ENCODE assay signal across 11 cellular contexts in genomic region chr1:188937965-188938551, GRCh38.
DNase-seq lines count a peak whose midpoint lies in the region; ATAC-seq, FAIRE-seq and TF ChIP-seq lines count a peak whose summit lies in the region.
"Had no signal": no experiment of that assay in that cellular context is flagged by ENCODE, and none has a peak within 500 bp of the region (broad histone marks: within the 10 kb centered on the region; RNA-seq: fewer than 3 reads in every experiment).

No MANE protein-coding gene starts in this region.

- H3K36me3 ChIP-seq in Panc1 (ENCODE audit: control insufficient read depth, insufficient read depth, low read length) (no peaks in the 10 kb centered on the region), endothelial cell of umbilical vein (ENCODE audit: control insufficient read depth in 2 of 2, extremely low read depth in 1 of 2, insufficient read depth in 2 of 2, low read length in 2 of 2) (no peaks in the 10 kb centered on the region)

- intact Hi-C loops in Panc1 (cut with micrococcal nuclease; ENCODE audit: unreplicated experiment), result no loop called here
- intact Hi-C loops in endothelial cell of umbilical vein (cut with micrococcal nuclease), result loop anchor here (1.0 to 10.0 kb wide), 4 partner anchors 453 to 1887 kb away; no protein-coding TSS in a partner anchor

- H3K27ac ChIP-seq in Panc1 (ENCODE audit: low read length) (no peak overlapping the region), endothelial cell of umbilical vein (ENCODE audit: insufficient read depth, low read depth, low read length) (peak overlapping the region; percentile 23)

- peak overlapping the region; percentile 91 for H2AFZ ChIP-seq in endothelial cell of umbilical vein (ENCODE audit: low read depth, low read length)

- CTCF ChIA-PET in Panc1 (lab: Charles Lee) (no interaction called here), endothelial cell of umbilical vein (lab: Charles Lee) (interaction anchor here (0.7 to 2.7 kb wide), 6 partner anchors 13 to 1887 kb away, joined by 3 to 14 read pairs (median 4); no protein-coding TSS in a partner anchor)

- dilution Hi-C loops in endothelial cell of umbilical vein (cut with MboI; ENCODE audit: extremely low pct_ligation_motif_present, low sequenced_read_pairs), result no loop called here

- ATAC-seq in Panc1 (no peak), HG03342 (IDR thresholded peaks at IDR 0.05; ENCODE audit: unreplicated experiment) (no peak), GM19324 (IDR thresholded peaks at IDR 0.05; ENCODE audit: low FRiP score, unreplicated experiment) (no peak), GM19452 (IDR thresholded peaks at IDR 0.05; ENCODE audit: unreplicated experiment) (no peak)
- ATAC-seq in activated naive CD4-positive, alpha-beta T cell treated with anti-CD3 and anti-CD28 coated beads, Interleukin-2, amount 50 U/mL, for 72 hours, result no peak
- ATAC-seq: natural killer cell treated with Interleukin-12 subunit alpha and Interleukin-12 subunit beta and Interleukin-15 and Interleukin-18, amount 100 ng/mL, for 72 hours had no signal

- BruUV-seq in Panc1 (replicated peaks; lab: Mats Ljungman, UMichigan) (no TSS peak), endothelial cell of umbilical vein (replicated peaks; lab: Mats Ljungman, UMichigan) (no TSS peak)

- no peaks in the 10 kb centered on the region for H3K36me3 Mint-ChIP-seq in activated naive CD4-positive, alpha-beta T cell treated with anti-CD3 and anti-CD28 coated beads, Interleukin-2, amount 50 U/mL, for 72 hours
- H3K36me3 Mint-ChIP-seq: natural killer cell treated with Interleukin-12 subunit alpha and Interleukin-12 subunit beta and Interleukin-15 and Interleukin-18, amount 100 ng/mL, for 72 hours had no signal

- H3K4me1 ChIP-seq in Panc1 (ENCODE audit: control insufficient read depth, insufficient read depth, low read length) (no peaks in the 10 kb centered on the region), endothelial cell of umbilical vein (ENCODE audit: control insufficient read depth, extremely low read depth, insufficient read depth, low read length) (no peaks in the 10 kb centered on the region)

- DNase-seq in A172 (ENCODE audit: low spot score) (peak; percentile 43), ELR (ENCODE audit: low read depth) (peak; percentile 46), Panc1 (ENCODE audit: low read depth, low spot score) (peak; percentile 12), endothelial cell of umbilical vein (ENCODE audit: low read depth, low spot score) (peak; percentile 53)
- no peak for DNase-seq in activated naive CD4-positive, alpha-beta T cell treated with anti-CD3 and anti-CD28 coated beads, Interleukin-2, amount 50 U/mL, for 72 hours (ENCODE audit: low spot score in 2 of 2)
- DNase-seq: T-helper 1 cell had no signal

- in situ Hi-C loops in Panc1 (cut with HindIII; ENCODE audit: low pct_unique_long_range_greater_than_20kb, low sequenced_read_pairs), result no loop called here

- no peaks in the 10 kb centered on the region for H3K79me2 ChIP-seq in endothelial cell of umbilical vein (ENCODE audit: control insufficient read depth, insufficient read depth, low read length)

- no peak overlapping the region for H3K4me3 ChIP-seq in Panc1 (ENCODE audit: low read depth in 2 of 2, low read length in 2 of 2)
- no peak overlapping the region for H3K4me3 ChIP-seq in endothelial cell of umbilical vein (replicated peaks in 1 of 3; ENCODE audit: insufficient read depth in 1 of 3, low read depth in 1 of 3, low read length in 3 of 3)

- no peak for TF ChIP-seq POLR2A in endothelial cell of umbilical vein (IDR thresholded peaks at IDR 0.05; ENCODE audit: low read depth, low read length)

- peak; percentile 44; the same call in 1 of the 2 replicates for TF ChIP-seq CTCF in Panc1 (IDR thresholded peaks at IDR 0.05)
- peak; percentile 35 to 41 for TF ChIP-seq CTCF in endothelial cell of umbilical vein (IDR thresholded peaks at IDR 0.05; ENCODE audit: extremely low read depth in 1 of 2, insufficient read depth in 1 of 2, low read depth in 1 of 2, low read length in 2 of 2)

- H4K20me1 ChIP-seq in endothelial cell of umbilical vein (replicated peaks; ENCODE audit: control insufficient read depth, extremely low read depth, insufficient read depth, low read length), result no peaks in the 10 kb centered on the region

- POLR2A ChIA-PET in Panc1 (lab: Charles Lee) (no interaction called here), endothelial cell of umbilical vein (lab: Charles Lee) (no interaction called here)

- H3K9ac ChIP-seq in endothelial cell of umbilical vein (replicated peaks; ENCODE audit: extremely low read depth, insufficient read depth, low read length), result peak overlapping the region; percentile 9

- H3K27ac Mint-ChIP-seq in activated naive CD4-positive, alpha-beta T cell treated with anti-CD3 and anti-CD28 coated beads, Interleukin-2, amount 50 U/mL, for 72 hours, result no peak overlapping the region
- H3K27ac Mint-ChIP-seq: natural killer cell treated with Interleukin-12 subunit alpha and Interleukin-12 subunit beta and Interleukin-15 and Interleukin-18, amount 100 ng/mL, for 72 hours; stimulated activated naive CD8-positive, alpha-beta T cell treated with anti-CD3 and anti-CD28 coated beads, Interleukin-15, Interleukin-2, amounts not matched to agents 100 ng/mL and 50 ng/mL, for 24 hours had no signal

- no peaks in the 10 kb centered on the region for H3K9me1 ChIP-seq in endothelial cell of umbilical vein (replicated peaks; ENCODE audit: control insufficient read depth, extremely low read depth, insufficient read depth, low read length)

- H3K27me3 ChIP-seq in Panc1 (ENCODE audit: control insufficient read depth, insufficient read depth, low read length) (no peaks in the 10 kb centered on the region), endothelial cell of umbilical vein (ENCODE audit: control insufficient read depth in 2 of 2, insufficient read depth in 2 of 2, low read length in 2 of 2) (no peaks in the 10 kb centered on the region)

- H3K9me3 ChIP-seq in Panc1 (ENCODE audit: control insufficient read depth, insufficient read depth, low read depth, low read length), result no peaks in the 10 kb centered on the region
- H3K9me3 ChIP-seq in endothelial cell of umbilical vein (replicated peaks; ENCODE audit: control insufficient read depth, insufficient read depth, low read length), result no peaks in the 10 kb centered on the region

- H3K4me2 ChIP-seq in endothelial cell of umbilical vein (ENCODE audit: insufficient read depth, low read length), result no peak overlapping the region

- FAIRE-seq in endothelial cell of umbilical vein (lab: Jason Lieb, UNC), result no peak

- peaks cover 0 to 8% of the 10 kb centered on the region in 2 donors for H3K9me3 Mint-ChIP-seq in activated naive CD4-positive, alpha-beta T cell treated with anti-CD3 and anti-CD28 coated beads, Interleukin-2, amount 50 U/mL, for 72 hours

TF ChIP-seq in endothelial cell of umbilical vein, 7 proteins besides CTCF, POLR2A, EP300 and RAD21:
- TF ChIP-seq, protein P1, sequence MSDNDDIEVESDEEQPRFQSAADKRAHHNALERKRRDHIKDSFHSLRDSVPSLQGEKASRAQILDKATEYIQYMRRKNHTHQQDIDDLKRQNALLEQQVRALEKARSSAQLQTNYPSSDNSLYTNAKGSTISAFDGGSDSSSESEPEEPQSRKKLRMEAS (IDR thresholded peaks at IDR 0.05; ENCODE audit: insufficient read depth, insufficient read length), result no peak
- no peak for TF ChIP-seq FOS (IDR thresholded peaks at IDR 0.05; ENCODE audit: borderline replicate concordance, insufficient read depth, low read length)
- no peak for TF ChIP-seq GATA2 (IDR thresholded peaks at IDR 0.05; ENCODE audit: insufficient read depth, insufficient read length, low read depth, low read length)
- no peak for TF ChIP-seq MYC (IDR thresholded peaks at IDR 0.05; ENCODE audit: low read depth, low read length)
- no peak for TF ChIP-seq EZH2 (IDR thresholded peaks at IDR 0.05; ENCODE audit: borderline replicate concordance, low read depth, low read length, severe bottlenecking)
- TF ChIP-seq POLR2AphosphoS5 (IDR thresholded peaks at IDR 0.05; ENCODE audit: insufficient read depth, low read depth, low read length), result no peak
- no peak for TF ChIP-seq JUN (IDR thresholded peaks at IDR 0.05; ENCODE audit: borderline replicate concordance, insufficient read depth, insufficient read length, low read depth)

Comparison
In these comparisons a context has a peak if more than half of its experiments do, and no peak if none do; other contexts are left out.
1. DNase-seq: peak in A172 (single experiment), ELR (single experiment), Panc1 (single experiment) and endothelial cell of umbilical vein (single experiment); none in activated naive CD4-positive, alpha-beta T cell treated with anti-CD3 and anti-CD28 coated beads, Interleukin-2, amount 50 U/mL, for 72 hours (0 of 2).